In genomic region chr1:119327436-119328155, GRCh38 we compare ENCODE assay signal across 8 cellular contexts. TPM values are rescaled to one million over a fixed set of nuclear protein-coding genes. Genes with fewer than 3 reads are reported as not detected.
DNase-seq lines count a peak whose midpoint lies in the region; ATAC-seq and TF ChIP-seq lines count a peak whose summit lies in the region.

No MANE protein-coding gene starts in this region.

- H3K9me3 Mint-ChIP-seq in activated naive CD8-positive, alpha-beta T cell treated with anti-CD3 and anti-CD28 coated beads, Interleukin-2, amount 10 ng/mL, durations not matched to agents 7 days and 5 days: no peaks in the 10 kb centered on the region

- H3K9me3 ChIP-seq in A673 (ENCODE audit: low read depth, low read length, poor library complexity, severe bottlenecking): no peaks in the 10 kb centered on the region

- no peak overlapping the region for H3K4me3 ChIP-seq in A673 (ENCODE audit: low read depth, low read length, poor library complexity, severe bottlenecking)
- H3K4me3 ChIP-seq in retinal pigment epithelial cell (ENCODE audit: low read length): peak overlapping the region; percentile 48

- TF ChIP-seq CTCF in A673 (conservative IDR thresholded peaks at IDR 0.05; ENCODE audit: low read depth, low read length) (no peak), retinal pigment epithelial cell (conservative IDR thresholded peaks at IDR 0.05; ENCODE audit: low read depth, low read length) (peak; percentile 81)

- no peak overlapping the region for H3K27ac ChIP-seq in A673 (ENCODE audit: low read depth, low read length, poor library complexity, severe bottlenecking)

- peak; percentile 17 for DNase-seq in A673 (ENCODE audit: low spot score)
- DNase-seq in NCI-H526 treated with DMSO at 0.1 percent for 48 hours (lab: John Stamatoyannopoulos, UW): peak; percentile 82
- DNase-seq in activated naive CD8-positive, alpha-beta T cell treated with anti-CD3 and anti-CD28 coated beads, Interleukin-2, amount 10 ng/mL, durations not matched to agents 7 days and 5 days: peak; percentile 47
- peak in 26 of 51 donors; percentile 4 to 56 (median 22) for DNase-seq in hypothalamus (lab: John Stamatoyannopoulos, UW)
- no peak for DNase-seq in retinal pigment epithelial cell (ENCODE audit: low read depth)

- H3K27me3 Mint-ChIP-seq in activated naive CD8-positive, alpha-beta T cell treated with anti-CD3 and anti-CD28 coated beads, Interleukin-2, amount 10 ng/mL, durations not matched to agents 7 days and 5 days: peaks cover 3% of the 10 kb centered on the region

- intact Hi-C loops in A673 (cut with micrococcal nuclease; ENCODE audit: unreplicated experiment): no loop called here

- no peaks in the 10 kb centered on the region for H3K36me3 Mint-ChIP-seq in activated naive CD8-positive, alpha-beta T cell treated with anti-CD3 and anti-CD28 coated beads, Interleukin-2, amount 10 ng/mL, durations not matched to agents 7 days and 5 days

- no TSS peak for BruUV-seq in A673 (replicated peaks; lab: Mats Ljungman, UMichigan)

- H3K4me3 Mint-ChIP-seq in activated naive CD8-positive, alpha-beta T cell treated with anti-CD3 and anti-CD28 coated beads, Interleukin-2, amount 10 ng/mL, durations not matched to agents 7 days and 5 days: peak overlapping the region; percentile 80

- POLR2A ChIA-PET in A673 (lab: Charles Lee; ENCODE audit: low non-redundant PET): no interaction called here
- POLR2A ChIA-PET in activated naive CD8-positive, alpha-beta T cell treated with anti-CD3 and anti-CD28 coated beads, Interleukin-2, amount 10 ng/mL, durations not matched to agents 7 days and 5 days (lab: Charles Lee): interaction anchor here (0.7 kb wide), 1 partner anchor 516 kb away, joined by 3 read pairs; no protein-coding TSS in a partner anchor

- ATAC-seq in GM18909 (IDR thresholded peaks at IDR 0.05; ENCODE audit: poor library complexity, unreplicated experiment): peak; percentile 41
- peak; percentile 37 for ATAC-seq in activated naive CD8-positive, alpha-beta T cell treated with anti-CD3 and anti-CD28 coated beads, Interleukin-2, amount 10 ng/mL, durations not matched to agents 7 days and 5 days (ENCODE audit: low read depth)
- ATAC-seq in HG02588 (IDR thresholded peaks at IDR 0.05; ENCODE audit: unreplicated experiment): no peak
- ATAC-seq in GM19328 (IDR thresholded peaks at IDR 0.05; ENCODE audit: unreplicated experiment): no peak

- H3K4me1 Mint-ChIP-seq in activated naive CD8-positive, alpha-beta T cell treated with anti-CD3 and anti-CD28 coated beads, Interleukin-2, amount 10 ng/mL, durations not matched to agents 7 days and 5 days: peaks cover 22% of the 10 kb centered on the region

- no peak overlapping the region for H3K27ac Mint-ChIP-seq in activated naive CD8-positive, alpha-beta T cell treated with anti-CD3 and anti-CD28 coated beads, Interleukin-2, amount 10 ng/mL, durations not matched to agents 7 days and 5 days

- no peaks in the 10 kb centered on the region for H3K4me1 ChIP-seq in A673 (ENCODE audit: insufficient read depth, low read length, poor library complexity, severe bottlenecking)

- H3K36me3 ChIP-seq in A673 (ENCODE audit: insufficient read depth, low read length, poor library complexity, severe bottlenecking): no peaks in the 10 kb centered on the region

- CTCF ChIA-PET in A673 (lab: Charles Lee): no interaction called here

- no peaks in the 10 kb centered on the region for H3K27me3 ChIP-seq in A673 (replicated peaks; ENCODE audit: insufficient read depth, low read depth, low read length, poor library complexity)

RNA-seq across cellular contexts. Expression of gene HAO2, which starts 41.0 kb away (rescaled TPM):
- not detected in 2 replicates for total RNA-seq in A673 (2021)
- total RNA-seq in activated naive CD8-positive, alpha-beta T cell treated with anti-CD3 and anti-CD28 coated beads, Interleukin-2, amount 10 ng/mL, durations not matched to agents 7 days and 5 days: not detected

Comparison
In these comparisons a context has a peak if more than half of its experiments do, and no peak if none do; other contexts are left out.
1. ATAC-seq: peak in GM18909 (single experiment) and activated naive CD8-positive, alpha-beta T cell treated with anti-CD3 and anti-CD28 coated beads, Interleukin-2, amount 10 ng/mL, durations not matched to agents 7 days and 5 days (single experiment); none in HG02588 (single experiment) and GM19328 (single experiment).